Comparison of ENCODE assay signal across 23 cellular contexts in the genomic region with DNA sequence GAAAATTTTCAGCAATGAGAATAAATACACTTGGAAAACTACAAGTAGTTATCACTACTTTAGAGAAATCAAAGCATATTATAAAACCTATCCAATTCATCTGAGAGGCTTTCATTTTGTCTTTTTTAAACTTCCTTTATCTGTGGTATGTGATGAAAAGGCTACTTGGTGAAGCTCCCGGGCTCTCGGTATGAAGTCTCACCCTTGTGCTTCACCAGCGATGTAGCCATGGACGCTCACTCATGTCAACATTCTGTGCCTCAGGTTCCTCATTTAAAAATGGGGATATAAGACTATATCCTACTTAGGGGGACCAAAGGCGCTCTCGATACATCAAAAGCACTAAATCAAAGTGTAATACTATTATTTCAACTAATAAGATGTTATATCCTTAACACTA. TPM values are rescaled to one million over a fixed set of nuclear protein-coding genes. Genes with fewer than 3 reads are reported as not detected.
A peak's percentile ranks its signal among the peaks of the same experiment; 100 is the strongest.
DNase-seq lines count a peak whose midpoint lies in the region; ATAC-seq and TF ChIP-seq lines count a peak whose summit lies in the region.
"Had no signal": no experiment of that assay in that cellular context is flagged by ENCODE, and none has a peak within 500 bp of the region (broad histone marks: within the 10 kb centered on the region; RNA-seq: fewer than 3 reads in every experiment).

No MANE protein-coding gene starts in this region.

- no peaks in the 10 kb centered on the region for H3K27me3 Mint-ChIP-seq in T-helper 2 cell treated with Interferon-gamma antibody and Interleukin-4, amounts not matched to agents 5 μg/mL and 100 μg/mL, for 36 hours (ENCODE audit: low read depth)
- no peaks in the 10 kb centered on the region for H3K27me3 Mint-ChIP-seq in natural killer cell treated with Interleukin-12 subunit alpha and Interleukin-12 subunit beta and Interleukin-15 and Interleukin-18, amount 100 ng/mL, for 72 hours
- H3K27me3 Mint-ChIP-seq in natural killer cell (ENCODE audit: low read depth in 2 of 2) (no peaks in the 10 kb centered on the region), glutamatergic neuron (ENCODE audit: unreplicated experiment) (no peaks in the 10 kb centered on the region)
- no peaks in the 10 kb centered on the region for H3K27me3 Mint-ChIP-seq in activated naive CD8-positive, alpha-beta T cell treated with anti-CD3 and anti-CD28 coated beads for 36 hours
- H3K27me3 Mint-ChIP-seq: central memory CD8-positive, alpha-beta T cell; dendritic cell treated with granulocyte-macrophage colony-stimulating factor and Interleukin-4, amounts not matched to agents 40 ng/mL and 50 ng/mL, for 4 days had no signal

- H3K27ac Mint-ChIP-seq in T-helper 2 cell treated with Interferon-gamma antibody and Interleukin-4, amounts not matched to agents 5 μg/mL and 100 μg/mL, for 36 hours = peak overlapping the region; percentile 67
- peak overlapping the region; percentile 33 to 71 for H3K27ac Mint-ChIP-seq in natural killer cell treated with Interleukin-12 subunit alpha and Interleukin-12 subunit beta and Interleukin-15 and Interleukin-18, amount 100 ng/mL, for 72 hours
- H3K27ac Mint-ChIP-seq in natural killer cell = no peak overlapping the region
- H3K27ac Mint-ChIP-seq in activated naive CD8-positive, alpha-beta T cell treated with anti-CD3 and anti-CD28 coated beads for 36 hours = peak overlapping the region; percentile 87
- H3K27ac Mint-ChIP-seq in glutamatergic neuron (ENCODE audit: unreplicated experiment) = no peak overlapping the region
- H3K27ac Mint-ChIP-seq: dendritic cell treated with granulocyte-macrophage colony-stimulating factor and Interleukin-4, amounts not matched to agents 40 ng/mL and 50 ng/mL, for 4 days; GM23338 had no signal

- ATAC-seq in natural killer cell treated with Interleukin-12 subunit alpha and Interleukin-12 subunit beta and Interleukin-15 and Interleukin-18, amount 100 ng/mL, for 72 hours = no peak
- ATAC-seq in natural killer cell = no peak
- ATAC-seq in HG03378 (IDR thresholded peaks at IDR 0.05; ENCODE audit: unreplicated experiment) = no peak
- ATAC-seq: foreskin keratinocyte, GM23338 had no signal

- no peak for TF ChIP-seq CTCF in natural killer cell (IDR thresholded peaks at IDR 0.05)
- TF ChIP-seq CTCF in glutamatergic neuron (IDR thresholded peaks at IDR 0.05; ENCODE audit: partially characterized antibody, unreplicated experiment) = no peak

- DNase-seq in T-helper 2 cell treated with Interferon-gamma antibody and Interleukin-4, amounts not matched to agents 5 μg/mL and 100 μg/mL, for 36 hours (ENCODE audit: low spot score) = no peak
- DNase-seq in T-helper 2 cell (no peak), natural killer cell (no peak), NCI-H774 (lab: John Stamatoyannopoulos, UW) (no peak), glutamatergic neuron (no peak)
- DNase-seq in natural killer cell treated with Interleukin-12 subunit alpha and Interleukin-12 subunit beta and Interleukin-15 and Interleukin-18, amount 100 ng/mL, for 72 hours (ENCODE audit: low spot score) = no peak
- no peak for DNase-seq in activated naive CD8-positive, alpha-beta T cell treated with anti-CD3 and anti-CD28 coated beads for 36 hours
- DNase-seq: 8988T; activated CD4-positive, alpha-beta T cell treated with anti-CD3 and anti-CD28 coated beads for 4 hours; DMS 273 treated with DMSO at 0.1 percent for 48 hours; EL; foreskin keratinocyte; MM.1S; NCI-H146; NCI-H446; NCI-H82; RPMI8226; spleen had no signal

- H3K36me3 Mint-ChIP-seq in T-helper 2 cell treated with Interferon-gamma antibody and Interleukin-4, amounts not matched to agents 5 μg/mL and 100 μg/mL, for 36 hours (ENCODE audit: low read depth) = peaks cover 76% of the 10 kb centered on the region
- H3K36me3 Mint-ChIP-seq in natural killer cell treated with Interleukin-12 subunit alpha and Interleukin-12 subunit beta and Interleukin-15 and Interleukin-18, amount 100 ng/mL, for 72 hours = peaks cover 47% of the 10 kb centered on the region
- H3K36me3 Mint-ChIP-seq in natural killer cell = peaks cover 5% of the 10 kb centered on the region
- peaks cover 56% of the 10 kb centered on the region for H3K36me3 Mint-ChIP-seq in activated naive CD8-positive, alpha-beta T cell treated with anti-CD3 and anti-CD28 coated beads for 36 hours
- no peaks in the 10 kb centered on the region for H3K36me3 Mint-ChIP-seq in glutamatergic neuron (ENCODE audit: unreplicated experiment)

- H3K4me1 Mint-ChIP-seq in T-helper 2 cell treated with Interferon-gamma antibody and Interleukin-4, amounts not matched to agents 5 μg/mL and 100 μg/mL, for 36 hours (ENCODE audit: low read depth) = peaks cover 81% of the 10 kb centered on the region
- peaks cover 26 to 45% of the 10 kb centered on the region in 2 donors for H3K4me1 Mint-ChIP-seq in natural killer cell treated with Interleukin-12 subunit alpha and Interleukin-12 subunit beta and Interleukin-15 and Interleukin-18, amount 100 ng/mL, for 72 hours (ENCODE audit: low read depth in 2 of 2)
- H3K4me1 Mint-ChIP-seq in natural killer cell = peaks cover 25 to 39% of the 10 kb centered on the region in 2 donors
- peaks cover 83% of the 10 kb centered on the region for H3K4me1 Mint-ChIP-seq in activated naive CD8-positive, alpha-beta T cell treated with anti-CD3 and anti-CD28 coated beads for 36 hours
- peaks cover 10% of the 10 kb centered on the region for H3K4me1 Mint-ChIP-seq in glutamatergic neuron (ENCODE audit: low read depth, unreplicated experiment)

- intact Hi-C loops in natural killer cell (cut with micrococcal nuclease) = loop anchor here (5.0 kb wide), 1 partner anchor 37 kb away; no protein-coding TSS in a partner anchor

- H3K4me3 Mint-ChIP-seq in T-helper 2 cell treated with Interferon-gamma antibody and Interleukin-4, amounts not matched to agents 5 μg/mL and 100 μg/mL, for 36 hours = peak overlapping the region; percentile 78
- H3K4me3 Mint-ChIP-seq in natural killer cell treated with Interleukin-12 subunit alpha and Interleukin-12 subunit beta and Interleukin-15 and Interleukin-18, amount 100 ng/mL, for 72 hours = no peak overlapping the region
- no peak overlapping the region for H3K4me3 Mint-ChIP-seq in natural killer cell
- peak overlapping the region; percentile 67 for H3K4me3 Mint-ChIP-seq in activated naive CD8-positive, alpha-beta T cell treated with anti-CD3 and anti-CD28 coated beads for 36 hours
- H3K4me3 Mint-ChIP-seq in glutamatergic neuron (ENCODE audit: unreplicated experiment) = no peak overlapping the region
- H3K4me3 Mint-ChIP-seq: central memory CD8-positive, alpha-beta T cell; dendritic cell treated with granulocyte-macrophage colony-stimulating factor and Interleukin-4, amounts not matched to agents 40 ng/mL and 50 ng/mL, for 4 days; GM23338; neural crest cell had no signal

- H3K9me3 Mint-ChIP-seq in T-helper 2 cell treated with Interferon-gamma antibody and Interleukin-4, amounts not matched to agents 5 μg/mL and 100 μg/mL, for 36 hours = no peaks in the 10 kb centered on the region
- no peaks in the 10 kb centered on the region for H3K9me3 Mint-ChIP-seq in natural killer cell treated with Interleukin-12 subunit alpha and Interleukin-12 subunit beta and Interleukin-15 and Interleukin-18, amount 100 ng/mL, for 72 hours
- no peaks in the 10 kb centered on the region for H3K9me3 Mint-ChIP-seq in natural killer cell
- no peaks in the 10 kb centered on the region for H3K9me3 Mint-ChIP-seq in activated naive CD8-positive, alpha-beta T cell treated with anti-CD3 and anti-CD28 coated beads for 36 hours
- no peaks in the 10 kb centered on the region for H3K9me3 Mint-ChIP-seq in glutamatergic neuron (ENCODE audit: unreplicated experiment)
- H3K9me3 Mint-ChIP-seq: central memory CD8-positive, alpha-beta T cell; dendritic cell treated with granulocyte-macrophage colony-stimulating factor and Interleukin-4, amounts not matched to agents 40 ng/mL and 50 ng/mL, for 4 days; GM23338; neural crest cell had no signal

RNA-seq across cellular contexts. Expression of a gene that starts 14.9 kb away (rescaled TPM):
- 100 to 1,000 TPM; 401 to 512 TPM for total RNA-seq in natural killer cell treated with Interleukin-12 subunit alpha and Interleukin-12 subunit beta and Interleukin-15 and Interleukin-18, amount 100 ng/mL, for 72 hours
- total RNA-seq in natural killer cell (100 to 1,000 TPM; 137 to 162 (median 151) TPM), glutamatergic neuron (ENCODE audit: unreplicated experiment) (80.5 TPM)
- 10 to 100 TPM; 92.0 to 94.8 TPM for total RNA-seq in activated naive CD8-positive, alpha-beta T cell treated with anti-CD3 and anti-CD28 coated beads for 36 hours

Comparison
In these comparisons a context has a peak if more than half of its experiments do, and no peak if none do; other contexts are left out.
1. H3K27ac Mint-ChIP-seq: peak in T-helper 2 cell treated with Interferon-gamma antibody and Interleukin-4, amounts not matched to agents 5 μg/mL and 100 μg/mL, for 36 hours (single experiment), natural killer cell treated with Interleukin-12 subunit alpha and Interleukin-12 subunit beta and Interleukin-15 and Interleukin-18, amount 100 ng/mL, for 72 hours (2 of 2) and activated naive CD8-positive, alpha-beta T cell treated with anti-CD3 and anti-CD28 coated beads for 36 hours (single experiment); none in natural killer cell (0 of 2) and glutamatergic neuron (single experiment).
2. H3K4me3 Mint-ChIP-seq: peak in T-helper 2 cell treated with Interferon-gamma antibody and Interleukin-4, amounts not matched to agents 5 μg/mL and 100 μg/mL, for 36 hours (single experiment) and activated naive CD8-positive, alpha-beta T cell treated with anti-CD3 and anti-CD28 coated beads for 36 hours (single experiment); none in natural killer cell treated with Interleukin-12 subunit alpha and Interleukin-12 subunit beta and Interleukin-15 and Interleukin-18, amount 100 ng/mL, for 72 hours (single experiment), natural killer cell (single experiment) and glutamatergic neuron (single experiment).